ENCODE assay signal across 8 cellular contexts in the genomic region with DNA sequence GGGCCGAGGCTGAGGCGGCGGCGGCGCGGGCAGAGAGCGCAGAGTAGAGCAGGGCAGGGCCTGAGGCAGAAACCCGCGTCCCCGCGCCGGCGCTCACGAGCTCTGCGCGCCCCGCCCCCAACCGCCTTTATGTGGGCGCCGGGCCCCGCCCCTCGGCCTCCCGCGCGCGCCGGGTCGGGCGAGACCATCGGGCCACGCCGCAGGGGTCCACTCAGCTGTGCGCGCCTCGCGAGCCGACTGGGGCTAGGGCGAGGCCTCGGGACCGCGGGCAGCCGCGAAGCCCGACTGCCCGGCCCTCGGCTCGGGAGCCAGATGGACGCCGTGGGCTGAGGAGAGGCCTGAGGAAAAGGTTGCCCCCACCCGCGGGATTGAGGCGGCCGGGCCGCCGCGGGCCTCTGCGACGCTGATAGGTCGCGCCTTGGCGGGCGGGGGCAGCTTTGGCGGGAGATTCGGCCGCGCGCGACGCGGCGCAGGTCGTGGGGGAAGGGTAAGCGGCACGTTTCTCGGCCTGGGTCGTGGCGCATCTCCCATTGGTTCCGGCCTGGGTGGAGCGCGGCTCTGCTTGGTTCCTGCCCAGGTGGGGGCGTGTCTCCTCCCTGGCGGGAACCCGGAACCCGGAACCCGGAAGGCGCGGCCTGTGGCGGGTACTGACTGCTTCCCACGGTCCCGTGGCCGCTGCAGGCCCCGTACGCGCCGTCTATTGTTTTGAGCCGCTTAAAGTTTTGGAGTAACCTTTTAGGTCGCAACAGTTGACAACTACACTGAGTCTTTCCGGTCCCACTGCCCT. TPM values are rescaled to one million over a fixed set of nuclear protein-coding genes. Genes with fewer than 3 reads are reported as not detected.
DNase-seq lines count a peak whose midpoint lies in the region; ATAC-seq and TF ChIP-seq lines count a peak whose summit lies in the region.

Gene SLBP (minus strand): TSS at position 104 of the 787 bp plus-strand sequence. CDS start 131 bp downstream, outside the sequence.

- H3K27me3 Mint-ChIP-seq in naive thymus-derived CD8-positive, alpha-beta T cell, result no peaks in the 10 kb centered on the region

- POLR2A ChIA-PET in naive thymus-derived CD8-positive, alpha-beta T cell (lab: Charles Lee), result interaction anchor here (0.9 to 3.8 kb wide), 14 partner anchors 9 to 463 kb away, joined by 3 to 124 read pairs (median 6); partner anchors contain the start of genes CTBP1, FAM53A, NELFA and NSD2

- H3K4me3 ChIP-seq in LNCaP clone FGC (ENCODE audit: low read depth, low read length), result peak within 1 kb of the TSS; percentile 80

- H3K4me3 Mint-ChIP-seq in naive thymus-derived CD8-positive, alpha-beta T cell, result peak within 1 kb of the TSS; percentile 91 to 97 (median 94)

- ATAC-seq in naive thymus-derived CD8-positive, alpha-beta T cell, result peak; percentile 86 to 88

- DNase-seq in EH (ENCODE audit: low read depth), result peak; percentile 94
- peak; percentile 96 for DNase-seq in H4 (ENCODE audit: low spot score)
- peak; percentile 91 for DNase-seq in LNCaP clone FGC (ENCODE audit: low read depth)
- peak; percentile 95 for DNase-seq in RPMI8226
- DNase-seq in activated T-helper 1 cell treated with anti-CD3 and anti-CD28 coated beads, Interleukin-2, amount 50 U/mL, for 16 hours (ENCODE audit: low read depth in 1 of 2, low spot score in 1 of 2), result peak; percentile 97 to 98
- DNase-seq in fibroblast of gingiva (ENCODE audit: low read depth), result peak; percentile 85
- peak; percentile 96 to 99 (median 98) for DNase-seq in naive thymus-derived CD8-positive, alpha-beta T cell
- DNase-seq in stimulated activated naive CD4-positive, alpha-beta T cell (lab: John Stamatoyannopoulos, UW), result peak; percentile 98 to 99 (median 98)

- no peaks in the 10 kb centered on the region for H3K9me3 Mint-ChIP-seq in naive thymus-derived CD8-positive, alpha-beta T cell

- no peak for TF ChIP-seq CTCF in LNCaP clone FGC (IDR thresholded peaks at IDR 0.05; ENCODE audit: control insufficient read depth, extremely low read depth, insufficient read depth)

- peaks cover 0 to 17% (median 0%) of the 10 kb centered on the region in 3 donors for H3K36me3 Mint-ChIP-seq in naive thymus-derived CD8-positive, alpha-beta T cell

- peaks cover 20 to 76% (median 58%) of the 10 kb centered on the region in 4 donors for H3K4me1 Mint-ChIP-seq in naive thymus-derived CD8-positive, alpha-beta T cell

- peak within 1 kb of the TSS; percentile 91 to 97 (median 96) for H3K27ac Mint-ChIP-seq in naive thymus-derived CD8-positive, alpha-beta T cell

RNA-seq across cellular contexts. Expression of gene SLBP, which starts in this region (rescaled TPM):
- total RNA-seq in H4 (2014; rRNA removed; shearing (Covaris generic)), result 165 and 185 TPM in 2 replicates
- 10 to 100 TPM; 32.5 to 33.9 TPM for total RNA-seq in naive thymus-derived CD8-positive, alpha-beta T cell
- 10 to 100 TPM; 42.6 to 49.3 (median 46.6) TPM for polyA plus RNA-seq in naive thymus-derived CD8-positive, alpha-beta T cell

Comparison
In these comparisons a context has a peak if more than half of its experiments do, and no peak if none do; other contexts are left out.
1. Peak in every context shown above with its lines: DNase-seq, ATAC-seq and H3K4me3 ChIP-seq.